Comparison of ENCODE assay signal across 22 cellular contexts in the genomic region with DNA sequence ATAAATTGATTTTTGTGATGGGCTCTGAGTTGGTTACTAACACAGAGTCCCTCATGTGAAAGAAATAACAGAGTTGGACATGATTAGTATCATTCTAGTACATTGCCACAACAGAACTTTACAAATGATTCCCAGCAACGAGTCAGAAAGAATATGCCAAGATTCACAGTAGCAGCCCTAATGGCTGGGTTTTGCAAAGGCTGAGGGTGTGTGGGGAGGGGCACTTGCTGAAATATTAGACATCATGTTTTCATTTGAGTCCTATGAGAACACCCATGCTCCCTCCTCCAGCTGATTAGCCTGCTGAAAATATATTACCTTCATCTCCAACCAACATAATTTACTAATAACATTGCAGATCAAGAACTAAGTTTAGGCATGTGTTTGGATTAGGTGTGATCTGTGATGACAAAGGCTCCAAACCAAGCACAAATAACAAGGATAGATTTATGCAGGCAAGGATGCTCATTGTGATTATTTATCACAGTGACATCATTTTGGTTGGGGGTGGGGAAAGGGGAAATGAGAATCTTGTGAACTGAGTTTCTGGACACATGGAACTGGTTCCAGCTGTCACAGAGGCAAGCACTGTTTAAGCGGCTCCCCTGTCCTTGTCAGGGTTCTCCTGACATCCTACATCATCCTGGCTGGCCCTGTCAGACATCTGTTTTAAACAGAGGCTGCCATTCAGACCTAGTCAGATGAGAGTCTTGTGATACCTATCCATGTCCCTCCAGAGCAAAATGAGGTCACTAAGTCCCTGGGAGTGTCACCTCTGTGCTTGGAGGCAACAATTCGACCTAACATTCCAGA.
A peak's percentile ranks its signal among the peaks of the same experiment; 100 is the strongest.
DNase-seq lines count a peak whose midpoint lies in the region; ATAC-seq and TF ChIP-seq lines count a peak whose summit lies in the region.
"Had no signal": no experiment of that assay in that cellular context is flagged by ENCODE, and none has a peak within 500 bp of the region (broad histone marks: within the 10 kb centered on the region; RNA-seq: fewer than 3 reads in every experiment).

No MANE protein-coding gene starts in this region.

- CTCF ChIA-PET in IMR-90 (lab: Yijun Ruan, JAX): no interaction called here

- no peaks in the 10 kb centered on the region for H4K20me1 ChIP-seq in IMR-90 (ENCODE audit: insufficient read depth, low read length)
- H4K20me1 ChIP-seq in fibroblast of lung (ENCODE audit: control insufficient read depth, extremely low read depth, insufficient read depth, low read length): no peaks in the 10 kb centered on the region

- H3K27ac ChIP-seq in IMR-90 (ENCODE audit: insufficient read depth, low read length) (no peak overlapping the region), fibroblast of lung (ENCODE audit: insufficient read depth, low read length) (no peak overlapping the region), layer of hippocampus (ENCODE audit: low read depth, low read length) (peak overlapping the region; percentile 58), trophoblast cell (ENCODE audit: low read depth, low read length) (no peak overlapping the region)
- H3K27ac ChIP-seq: body of pancreas, HL-60 had no signal

- H4K5ac ChIP-seq in IMR-90 (ENCODE audit: low read depth, low read length): no peak overlapping the region

- no peak overlapping the region for H2BK12ac ChIP-seq in trophoblast cell (ENCODE audit: low read length)

- H3K4me1 Mint-ChIP-seq in stimulated activated effector memory CD8-positive, alpha-beta T cell treated with anti-CD3 and anti-CD28 coated beads, Interleukin-12 subunit alpha, Interleukin-12 subunit beta, amount 100 ng/mL, for 72 hours: no peaks in the 10 kb centered on the region
- H3K4me1 Mint-ChIP-seq: activated naive CD8-positive, alpha-beta T cell treated with anti-CD3 and anti-CD28 coated beads for 36 hours; naive B cell had no signal

- peak overlapping the region; percentile 81 for H2AK5ac ChIP-seq in IMR-90 (ENCODE audit: low read depth, low read length)
- no peak overlapping the region for H2AK5ac ChIP-seq in trophoblast cell (ENCODE audit: low read length)

- POLR2A ChIA-PET in IMR-90 (lab: Charles Lee; ENCODE audit: unreplicated experiment): no interaction called here

- no peak for ATAC-seq in IMR-90 (ENCODE audit: low read depth)
- peak; percentile 24 for ATAC-seq in stimulated activated effector memory CD8-positive, alpha-beta T cell treated with anti-CD3 and anti-CD28 coated beads, Interleukin-12 subunit alpha, Interleukin-12 subunit beta, amount 100 ng/mL, for 72 hours
- ATAC-seq: activated CD4-positive, CD25-positive, alpha-beta regulatory T cell treated with anti-CD3 and anti-CD28 coated beads, Interleukin-2, amount 50 U/mL, for 24 hours; activated T-cell treated with anti-CD3 and anti-CD28 coated beads, Interleukin-2, amount 50 U/mL, for 72 hours; body of pancreas had no signal

- H3K79me2 ChIP-seq in fibroblast of lung (ENCODE audit: control insufficient read depth, insufficient read depth, low read length): no peaks in the 10 kb centered on the region
- no peaks in the 10 kb centered on the region for H3K79me2 ChIP-seq in trophoblast cell (ENCODE audit: control insufficient read depth, insufficient read depth, low read length, poor library complexity)

- no peaks in the 10 kb centered on the region for H3K79me1 ChIP-seq in IMR-90 (ENCODE audit: low read depth in 1 of 2, low read length in 2 of 2)
- no peaks in the 10 kb centered on the region for H3K79me1 ChIP-seq in trophoblast cell (ENCODE audit: low read length)

- H3K4me1 ChIP-seq in IMR-90 (ENCODE audit: control insufficient read depth, insufficient read depth, low read length) (peaks cover 4% of the 10 kb centered on the region), fibroblast of lung (ENCODE audit: control insufficient read depth, extremely low read depth, insufficient read depth, low read length) (no peaks in the 10 kb centered on the region), trophoblast cell (ENCODE audit: control insufficient read depth in 1 of 2, insufficient read depth in 2 of 2, low read length in 2 of 2) (no peaks in the 10 kb centered on the region)
- H3K4me1 ChIP-seq: body of pancreas had no signal

- in situ Hi-C loops in IMR-90 (cut with MboI; ENCODE audit: low sequenced_read_pairs): no loop called here

- peak overlapping the region; percentile 73 for H3K4ac ChIP-seq in IMR-90 (ENCODE audit: low read depth, low read length)
- no peak overlapping the region for H3K4ac ChIP-seq in trophoblast cell (ENCODE audit: low read depth, low read length)

- H3K36me3 Mint-ChIP-seq in stimulated activated effector memory CD8-positive, alpha-beta T cell treated with anti-CD3 and anti-CD28 coated beads, Interleukin-12 subunit alpha, Interleukin-12 subunit beta, amount 100 ng/mL, for 72 hours: no peaks in the 10 kb centered on the region
- H3K36me3 Mint-ChIP-seq: activated naive CD8-positive, alpha-beta T cell treated with anti-CD3 and anti-CD28 coated beads for 36 hours; naive B cell had no signal

- H3K4me3 Mint-ChIP-seq in stimulated activated effector memory CD8-positive, alpha-beta T cell treated with anti-CD3 and anti-CD28 coated beads, Interleukin-12 subunit alpha, Interleukin-12 subunit beta, amount 100 ng/mL, for 72 hours: no peak overlapping the region
- H3K4me3 Mint-ChIP-seq: activated naive CD8-positive, alpha-beta T cell treated with anti-CD3 and anti-CD28 coated beads for 36 hours; activated T-cell treated with anti-CD3 and anti-CD28 coated beads, Interleukin-2, amount 50 U/mL, for 72 hours; CD4-positive, alpha-beta T cell; naive B cell; T-helper 2 cell treated with Interferon-gamma antibody and Interleukin-4, amounts not matched to agents 5 μg/mL and 100 μg/mL, for 36 hours had no signal

- TF ChIP-seq RAD21 in IMR-90 (IDR thresholded peaks at IDR 0.05; ENCODE audit: low read length): no peak

- no peak overlapping the region for H3K27ac Mint-ChIP-seq in stimulated activated effector memory CD8-positive, alpha-beta T cell treated with anti-CD3 and anti-CD28 coated beads, Interleukin-12 subunit alpha, Interleukin-12 subunit beta, amount 100 ng/mL, for 72 hours
- H3K27ac Mint-ChIP-seq: activated naive CD8-positive, alpha-beta T cell treated with anti-CD3 and anti-CD28 coated beads for 36 hours; activated T-cell treated with anti-CD3 and anti-CD28 coated beads, Interleukin-2, amount 50 U/mL, for 72 hours; CD4-positive, alpha-beta T cell; naive B cell; T-helper 2 cell treated with Interferon-gamma antibody and Interleukin-4, amounts not matched to agents 5 μg/mL and 100 μg/mL, for 36 hours had no signal

- peak overlapping the region; percentile 55; the same call in 1 of the 2 replicates for H3K23ac ChIP-seq in IMR-90 (ENCODE audit: low read depth, low read length)
- H3K23ac ChIP-seq in trophoblast cell (ENCODE audit: low read length): no peak overlapping the region

- H3K27me3 ChIP-seq in IMR-90 (ENCODE audit: control insufficient read depth, insufficient read depth, low read length): no peaks in the 10 kb centered on the region
- no peaks in the 10 kb centered on the region for H3K27me3 ChIP-seq in fibroblast of lung (ENCODE audit: control insufficient read depth, insufficient read depth, low read length)
- H3K27me3 ChIP-seq in layer of hippocampus (ENCODE audit: control insufficient read depth, insufficient read depth, low read length): no peaks in the 10 kb centered on the region
- H3K27me3 ChIP-seq in trophoblast cell (ENCODE audit: insufficient read depth, low read length): no peaks in the 10 kb centered on the region
- H3K27me3 ChIP-seq: body of pancreas had no signal

- 57% methylated on average over 1 of the region's 3 CpGs; no CpG with 5 or more reads in 1 of the 2 experiments for WGBS in IMR-90 (ENCODE audit: extremely low coverage in 2 of 2, insufficient read length in 1 of 2), 2 experiments
- no CpG with 5 or more reads among the region's 3 CpGs for WGBS in trophoblast cell (ENCODE audit: extremely low coverage, insufficient coverage, insufficient read length)

- H3K9me3 Mint-ChIP-seq in stimulated activated effector memory CD8-positive, alpha-beta T cell treated with anti-CD3 and anti-CD28 coated beads, Interleukin-12 subunit alpha, Interleukin-12 subunit beta, amount 100 ng/mL, for 72 hours: no peaks in the 10 kb centered on the region
- H3K9me3 Mint-ChIP-seq: activated naive CD8-positive, alpha-beta T cell treated with anti-CD3 and anti-CD28 coated beads for 36 hours; CD4-positive, alpha-beta T cell; naive B cell; T-helper 2 cell treated with Interferon-gamma antibody and Interleukin-4, amounts not matched to agents 5 μg/mL and 100 μg/mL, for 36 hours had no signal

- H2BK15ac ChIP-seq in IMR-90 (ENCODE audit: low read depth, low read length): peak overlapping the region; percentile 57; the same call in 1 of the 3 replicates

- 0 out of 2 replicates have a peak, but pooled peaks cover 3% of the 10 kb centered on the region for H3K9me1 ChIP-seq in IMR-90 (ENCODE audit: insufficient read depth, low read length)

- H3K4me2 ChIP-seq in IMR-90 (ENCODE audit: low read depth, low read length) (no peak overlapping the region), fibroblast of lung (ENCODE audit: extremely low read depth, insufficient read depth, low read length) (no peak overlapping the region), trophoblast cell (ENCODE audit: low read length) (no peak overlapping the region)

- DNase-seq in IMR-90: no peak
- peak; percentile 15 to 16 for DNase-seq in fibroblast of lung (ENCODE audit: low read depth in 2 of 2)
- no peak for DNase-seq in stimulated activated effector memory CD8-positive, alpha-beta T cell treated with anti-CD3 and anti-CD28 coated beads, Interleukin-12 subunit alpha, Interleukin-12 subunit beta, amount 100 ng/mL, for 72 hours (ENCODE audit: low spot score in 2 of 2)
- DNase-seq in AG20443 (ENCODE audit: low spot score): no peak
- no peak for DNase-seq in trophoblast cell
- DNase-seq in COLO668 (lab: John Stamatoyannopoulos, UW; ENCODE audit: unreplicated experiment): no peak
- no peak for DNase-seq in stimulated activated CD4-positive, alpha-beta T cell treated with anti-CD3 and anti-CD28 coated beads, Interleukin-12 subunit alpha, Interleukin-12 subunit beta, amount 100 ng/mL, for 4 hours
- DNase-seq: activated naive CD8-positive, alpha-beta T cell treated with anti-CD3 and anti-CD28 coated beads for 36 hours; activated T-cell treated with anti-CD3 and anti-CD28 coated beads, Interleukin-2, amount 50 U/mL, for 72 hours; CD4-positive, alpha-beta T cell; DMS79; HCEC 1CT; mammary epithelial cell; MM.1S; naive B cell; NCI-H1694; NCI-H748 treated with DMSO at 0.1 percent for 48 hours had no signal

- H3K18ac ChIP-seq in IMR-90 (ENCODE audit: low read depth, low read length): peak overlapping the region; percentile 51
- H3K18ac ChIP-seq in trophoblast cell (ENCODE audit: low read length): no peak overlapping the region

- TF ChIP-seq CTCF in IMR-90 (conservative IDR thresholded peaks at IDR 0.05; ENCODE audit: low read depth, low read length) (no peak), fibroblast of lung (conservative IDR thresholded peaks at IDR 0.05 in 1 of 2, IDR thresholded peaks at IDR 0.05 in 1 of 2; ENCODE audit: low read depth in 1 of 2, low read length in 2 of 2) (no peak)

- no peak for TF ChIP-seq POLR2A in IMR-90 (IDR thresholded peaks at IDR 0.05; ENCODE audit: low read depth, low read length)

- H2BK20ac ChIP-seq in IMR-90 (ENCODE audit: low read depth, low read length): peak overlapping the region; percentile 89

- H3K36me3 ChIP-seq in IMR-90 (ENCODE audit: control insufficient read depth, insufficient read depth, low read length) (no peaks in the 10 kb centered on the region), fibroblast of lung (ENCODE audit: control insufficient read depth, insufficient read depth, low read length) (no peaks in the 10 kb centered on the region), trophoblast cell (ENCODE audit: control insufficient read depth in 1 of 2, insufficient read depth in 2 of 2, low read length in 2 of 2) (no peaks in the 10 kb centered on the region)

- no peak overlapping the region for H4K12ac ChIP-seq in trophoblast cell (ENCODE audit: low read depth, low read length)

- peak overlapping the region; percentile 43 for H4K91ac ChIP-seq in IMR-90 (ENCODE audit: insufficient read depth, low read depth, low read length)
- H4K91ac ChIP-seq in trophoblast cell (ENCODE audit: low read depth, low read length): no peak overlapping the region

- H3K9ac ChIP-seq in IMR-90 (ENCODE audit: low read depth, low read length) (no peak overlapping the region), fibroblast of lung (ENCODE audit: insufficient read depth, low read length) (no peak overlapping the region), trophoblast cell (ENCODE audit: low read length) (no peak overlapping the region)

- BruUV-seq in IMR-90 (replicated peaks; lab: Mats Ljungman, UMichigan): no TSS peak

- dilution Hi-C loops in IMR-90 (cut with HindIII; ENCODE audit: low sequenced_read_pairs, unreplicated experiment): no loop called here

- peak overlapping the region; percentile 66 for H3K14ac ChIP-seq in IMR-90 (replicated peaks; ENCODE audit: low read depth, low read length)
- no peak overlapping the region for H3K14ac ChIP-seq in trophoblast cell (ENCODE audit: low read length)

- H2BK120ac ChIP-seq in IMR-90 (ENCODE audit: low read depth, low read length) (peak overlapping the region; percentile 70), trophoblast cell (ENCODE audit: insufficient read depth, low read length, poor library complexity) (no peak overlapping the region)

- H2AFZ ChIP-seq in IMR-90 (replicated peaks; ENCODE audit: low read length, poor library complexity): peak overlapping the region; percentile 44
- no peak overlapping the region for H2AFZ ChIP-seq in fibroblast of lung (ENCODE audit: low read length)
- H2AFZ ChIP-seq in trophoblast cell (ENCODE audit: insufficient read depth, low read length, poor library complexity): no peak overlapping the region

- intact Hi-C loops in IMR-90 (cut with micrococcal nuclease): no loop called here

- H2AK9ac ChIP-seq in IMR-90 (replicated peaks; ENCODE audit: low read depth, low read length, poor library complexity): no peak overlapping the region

- H4K8ac ChIP-seq in IMR-90 (ENCODE audit: low read depth in 2 of 2, low read length in 2 of 2) (peak overlapping the region; percentile 33 to 68; a peak in 3 of 4 replicates), trophoblast cell (ENCODE audit: low read depth, low read length) (no peak overlapping the region)

- H3K4me3 ChIP-seq in IMR-90 (ENCODE audit: insufficient read depth, low read depth, low read length) (no peak overlapping the region), fibroblast of lung (replicated peaks in 1 of 4; ENCODE audit: control extremely low read depth in 1 of 4, insufficient read depth in 1 of 4, low read depth in 3 of 4, low read length in 4 of 4) (no peak overlapping the region), trophoblast cell (ENCODE audit: low read depth, low read length) (no peak overlapping the region)
- H3K4me3 ChIP-seq: body of pancreas had no signal

- no peak overlapping the region for H3K56ac ChIP-seq in IMR-90 (ENCODE audit: extremely low read depth, insufficient read depth, low read length)

- H2BK5ac ChIP-seq in IMR-90 (ENCODE audit: low read depth, low read length, poor library complexity, severe bottlenecking): no peak overlapping the region
- no peak overlapping the region for H2BK5ac ChIP-seq in trophoblast cell (ENCODE audit: low read depth, low read length, poor library complexity)

- H3K9me3 ChIP-seq in IMR-90 (ENCODE audit: control insufficient read depth, insufficient read depth, low read length) (no peaks in the 10 kb centered on the region), fibroblast of lung (ENCODE audit: control insufficient read depth, insufficient read depth, low read depth, low read length) (no peaks in the 10 kb centered on the region), trophoblast cell (ENCODE audit: insufficient read depth, low read depth, low read length) (no peaks in the 10 kb centered on the region)
- H3K9me3 ChIP-seq: body of pancreas had no signal

Comparison
In these comparisons a context has a peak if more than half of its experiments do, and no peak if none do; other contexts are left out.
1. DNase-seq: peak in fibroblast of lung (2 of 2); none in IMR-90 (single experiment), stimulated activated effector memory CD8-positive, alpha-beta T cell treated with anti-CD3 and anti-CD28 coated beads, Interleukin-12 subunit alpha, Interleukin-12 subunit beta, amount 100 ng/mL, for 72 hours (0 of 2), AG20443 (single experiment), trophoblast cell (0 of 2), COLO668 (single experiment) and stimulated activated CD4-positive, alpha-beta T cell treated with anti-CD3 and anti-CD28 coated beads, Interleukin-12 subunit alpha, Interleukin-12 subunit beta, amount 100 ng/mL, for 4 hours (single experiment).